Comparison of ENCODE assay signal across 1 cellular context in the genomic region with DNA sequence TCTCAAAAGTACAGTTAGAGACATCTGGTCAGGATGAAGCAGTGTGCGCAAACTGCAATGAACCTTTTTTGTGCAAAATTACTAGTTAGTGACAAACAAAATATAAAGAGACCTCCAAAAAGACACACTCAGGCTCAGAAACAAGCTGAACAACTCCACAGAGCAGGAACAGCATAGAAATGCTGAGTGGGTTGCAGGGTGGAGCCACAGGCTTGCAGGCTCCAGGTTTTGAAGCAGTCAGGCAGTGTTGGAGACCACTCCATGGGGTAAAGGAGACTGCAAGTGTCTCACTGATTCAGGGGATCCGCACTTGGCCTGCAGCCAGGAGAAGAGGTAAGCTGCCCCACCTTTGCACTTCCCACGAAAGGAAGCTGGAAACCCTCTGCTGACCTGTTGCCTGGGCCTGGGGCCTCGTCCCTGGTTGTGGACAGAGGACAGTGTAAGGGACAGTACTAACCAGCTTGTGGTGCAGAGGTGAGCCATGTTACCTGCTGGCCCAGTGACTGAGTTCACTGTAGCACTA.
TF ChIP-seq lines count a peak whose summit lies in the region.

No MANE protein-coding gene starts in this region.

TF ChIP-seq in K562, 482 proteins besides CTCF, POLR2A, EP300 and RAD21:
- TF ChIP-seq NFIC (IDR thresholded peaks at IDR 0.05) (peak; percentile 47), ZNF444 (CRISPR knock-in tag; IDR thresholded peaks at IDR 0.05) (no peak)
